In genomic region chr17:57338257-57338919, GRCh38 we compare ENCODE assay signal across 12 cellular contexts.
DNase-seq lines count a peak whose midpoint lies in the region; ATAC-seq and TF ChIP-seq lines count a peak whose summit lies in the region.
"Had no signal": no experiment of that assay in that cellular context is flagged by ENCODE, and none has a peak within 500 bp of the region (broad histone marks: within the 10 kb centered on the region; RNA-seq: fewer than 3 reads in every experiment).

No MANE protein-coding gene starts in this region.

- H3K4me3 ChIP-seq in OCI-LY1 (ENCODE audit: low read depth, low read length, poor library complexity, severe bottlenecking) (peak overlapping the region; percentile 27), trophoblast cell (ENCODE audit: low read depth, low read length) (no peak overlapping the region)
- H3K4me3 ChIP-seq: Peyer's patch had no signal

- H4K91ac ChIP-seq in trophoblast cell (ENCODE audit: low read depth, low read length): no peak overlapping the region

- H2AFZ ChIP-seq in OCI-LY1 (ENCODE audit: low read length) (no peak overlapping the region), trophoblast cell (ENCODE audit: insufficient read depth, low read length, poor library complexity) (no peak overlapping the region)

- H2BK12ac ChIP-seq in trophoblast cell (ENCODE audit: low read length): no peak overlapping the region

- no peak overlapping the region for H3K23ac ChIP-seq in trophoblast cell (ENCODE audit: low read length)

- no peak overlapping the region for H3K14ac ChIP-seq in trophoblast cell (ENCODE audit: low read length)

- no peaks in the 10 kb centered on the region for H3F3A ChIP-seq in OCI-LY1 (ENCODE audit: insufficient read depth, low read length)

- no peak overlapping the region for H2AK5ac ChIP-seq in trophoblast cell (ENCODE audit: low read length)

- no peak overlapping the region for H3K4ac ChIP-seq in trophoblast cell (ENCODE audit: low read depth, low read length)

- no peaks in the 10 kb centered on the region for H3K9me2 ChIP-seq in OCI-LY1 (ENCODE audit: low read depth, low read length)

- no CpG with 5 or more reads among the region's 13 CpGs for WGBS in trophoblast cell (ENCODE audit: extremely low coverage, insufficient coverage, insufficient read length)

- H3K27me3 Mint-ChIP-seq in T-cell: no peaks in the 10 kb centered on the region
- no peaks in the 10 kb centered on the region for H3K27me3 Mint-ChIP-seq in activated T-helper 2 cell treated with anti-CD3 and anti-CD28 coated beads, Interferon-gamma antibody, Interleukin-2, Interleukin-4, amounts not matched to agents 10 μg/mL and 5 μg/mL and 100 μg/mL, durations not matched to agents 14 hours and 24 hours and 36 hours (ENCODE audit: low read depth)

- no peak for TF ChIP-seq CTCF in OCI-LY1 (IDR thresholded peaks at IDR 0.05; ENCODE audit: low read length)

- intact Hi-C loops in activated T-helper 2 cell treated with anti-CD3 and anti-CD28 coated beads, Interferon-gamma antibody, Interleukin-2, Interleukin-4, amounts not matched to agents 10 μg/mL and 5 μg/mL and 100 μg/mL, durations not matched to agents 14 hours and 24 hours and 36 hours (cut with micrococcal nuclease): no loop called here

- H3K9ac ChIP-seq in OCI-LY1 (ENCODE audit: low read length) (peak overlapping the region; percentile 68), trophoblast cell (ENCODE audit: low read length) (no peak overlapping the region)

- H3K9me3 Mint-ChIP-seq in T-cell: no peaks in the 10 kb centered on the region
- no peaks in the 10 kb centered on the region for H3K9me3 Mint-ChIP-seq in activated T-helper 2 cell treated with anti-CD3 and anti-CD28 coated beads, Interferon-gamma antibody, Interleukin-2, Interleukin-4, amounts not matched to agents 10 μg/mL and 5 μg/mL and 100 μg/mL, durations not matched to agents 14 hours and 24 hours and 36 hours

- H3K4me1 ChIP-seq in OCI-LY1 (ENCODE audit: insufficient read depth, low read length, severe bottlenecking) (peaks cover 73% of the 10 kb centered on the region), trophoblast cell (ENCODE audit: control insufficient read depth in 1 of 2, insufficient read depth in 2 of 2, low read length in 2 of 2) (no peaks in the 10 kb centered on the region)
- H3K4me1 ChIP-seq: Peyer's patch had no signal

- peak; percentile 49 for ATAC-seq in HG02885 (IDR thresholded peaks at IDR 0.05; ENCODE audit: poor library complexity, unreplicated experiment)
- no peak for ATAC-seq in T-cell (replicated peaks in 1 of 4)

- H3K36me3 Mint-ChIP-seq in T-cell: peaks cover 39% of the 10 kb centered on the region
- H3K36me3 Mint-ChIP-seq in activated T-helper 2 cell treated with anti-CD3 and anti-CD28 coated beads, Interferon-gamma antibody, Interleukin-2, Interleukin-4, amounts not matched to agents 10 μg/mL and 5 μg/mL and 100 μg/mL, durations not matched to agents 14 hours and 24 hours and 36 hours (ENCODE audit: low read depth): peaks cover 45% of the 10 kb centered on the region

- no peak overlapping the region for H3K4me3 Mint-ChIP-seq in T-cell
- H3K4me3 Mint-ChIP-seq in activated T-helper 2 cell treated with anti-CD3 and anti-CD28 coated beads, Interferon-gamma antibody, Interleukin-2, Interleukin-4, amounts not matched to agents 10 μg/mL and 5 μg/mL and 100 μg/mL, durations not matched to agents 14 hours and 24 hours and 36 hours (ENCODE audit: low read depth): no peak overlapping the region

- H3K4me2 ChIP-seq in OCI-LY1 (ENCODE audit: low read length) (peak overlapping the region; percentile 60), trophoblast cell (ENCODE audit: low read length) (no peak overlapping the region)

- H3K27me3 ChIP-seq in OCI-LY1 (ENCODE audit: insufficient read depth, low read length): no peaks in the 10 kb centered on the region
- no peaks in the 10 kb centered on the region for H3K27me3 ChIP-seq in trophoblast cell (ENCODE audit: insufficient read depth, low read length)
- H3K27me3 ChIP-seq: Peyer's patch had no signal

- no peak overlapping the region for H2BK5ac ChIP-seq in trophoblast cell (ENCODE audit: low read depth, low read length, poor library complexity)

- H3K36me3 ChIP-seq in OCI-LY1 (ENCODE audit: insufficient read depth, low read length) (peaks cover 53% of the 10 kb centered on the region), trophoblast cell (ENCODE audit: control insufficient read depth in 1 of 2, insufficient read depth in 2 of 2, low read length in 2 of 2) (peaks cover 6 to 10% of the 10 kb centered on the region in 2 experiments)
- H3K36me3 ChIP-seq: Peyer's patch had no signal

- no peak overlapping the region for H3K27ac Mint-ChIP-seq in T-cell
- H3K27ac Mint-ChIP-seq in activated T-helper 2 cell treated with anti-CD3 and anti-CD28 coated beads, Interferon-gamma antibody, Interleukin-2, Interleukin-4, amounts not matched to agents 10 μg/mL and 5 μg/mL and 100 μg/mL, durations not matched to agents 14 hours and 24 hours and 36 hours: no peak overlapping the region

- H3K79me2 ChIP-seq in OCI-LY1 (ENCODE audit: insufficient read depth, low read length): peaks cover 77% of the 10 kb centered on the region
- H3K79me2 ChIP-seq in trophoblast cell (ENCODE audit: control insufficient read depth, insufficient read depth, low read length, poor library complexity): no peaks in the 10 kb centered on the region

- no peak overlapping the region for H4K8ac ChIP-seq in trophoblast cell (ENCODE audit: low read depth, low read length)

- POLR2A ChIA-PET in T-cell (lab: Charles Lee): no interaction called here

- no peaks in the 10 kb centered on the region for H4K20me1 ChIP-seq in OCI-LY1 (ENCODE audit: insufficient read depth, low read length)

- DNase-seq in DMS79 treated with DMSO at 0.1 percent for 48 hours (lab: John Stamatoyannopoulos, UW) (peak; percentile 26), DMS79 (lab: John Stamatoyannopoulos, UW) (no peak), trophoblast cell (no peak), NCI-H2196 treated with DMSO at 0.1 percent for 48 hours (lab: John Stamatoyannopoulos, UW; ENCODE audit: unreplicated experiment) (no peak), T-cell (no peak)
- no peak for DNase-seq in activated T-helper 2 cell treated with anti-CD3 and anti-CD28 coated beads, Interferon-gamma antibody, Interleukin-2, Interleukin-4, amounts not matched to agents 10 μg/mL and 5 μg/mL and 100 μg/mL, durations not matched to agents 14 hours and 24 hours and 36 hours (ENCODE audit: low spot score)
- DNase-seq: activated naive CD4-positive, alpha-beta T cell; foreskin fibroblast had no signal

- peak overlapping the region; percentile 31 for H4K12ac ChIP-seq in trophoblast cell (ENCODE audit: low read depth, low read length)

- H3K9me3 ChIP-seq in OCI-LY1 (ENCODE audit: low read length): no peaks in the 10 kb centered on the region
- peaks cover 3% of the 10 kb centered on the region for H3K9me3 ChIP-seq in trophoblast cell (ENCODE audit: insufficient read depth, low read depth, low read length)
- H3K9me3 ChIP-seq: Peyer's patch had no signal

- H3K18ac ChIP-seq in trophoblast cell (ENCODE audit: low read length): peak overlapping the region; percentile 8

- H3K79me1 ChIP-seq in trophoblast cell (ENCODE audit: low read length): no peaks in the 10 kb centered on the region

- peaks cover 48 to 69% (median 59%) of the 10 kb centered on the region in 3 donors for H3K4me1 Mint-ChIP-seq in T-cell
- H3K4me1 Mint-ChIP-seq in activated T-helper 2 cell treated with anti-CD3 and anti-CD28 coated beads, Interferon-gamma antibody, Interleukin-2, Interleukin-4, amounts not matched to agents 10 μg/mL and 5 μg/mL and 100 μg/mL, durations not matched to agents 14 hours and 24 hours and 36 hours (ENCODE audit: low read depth): peaks cover 38% of the 10 kb centered on the region

- CTCF ChIA-PET in T-cell (lab: Charles Lee): no interaction called here

- peak overlapping the region; percentile 88 for H3K27ac ChIP-seq in OCI-LY1 (ENCODE audit: low read depth, low read length, poor library complexity, severe bottlenecking)
- no peak overlapping the region for H3K27ac ChIP-seq in trophoblast cell (ENCODE audit: low read depth, low read length)
- H3K27ac ChIP-seq: 22Rv1, Peyer's patch had no signal

- H2BK120ac ChIP-seq in trophoblast cell (ENCODE audit: insufficient read depth, low read length, poor library complexity): no peak overlapping the region
